Comparison of ENCODE assay signal across 8 cellular contexts in genomic region chr1:110209715-110210603, GRCh38. TPM values are rescaled to one million over a fixed set of nuclear protein-coding genes. Genes with fewer than 3 reads are reported as not detected.
DNase-seq lines count a peak whose midpoint lies in the region; ATAC-seq and TF ChIP-seq lines count a peak whose summit lies in the region.

Gene KCNC4, plus strand, starts transcription at chr1:110210314. Its CDS starts 1,186 bp downstream, at chr1:110211500.

- no peaks in the 10 kb centered on the region for H3K36me3 ChIP-seq in fibroblast of lung (ENCODE audit: control insufficient read depth, insufficient read depth, low read length)
- H3K36me3 ChIP-seq in naive thymus-derived CD4-positive, alpha-beta T cell (ENCODE audit: control insufficient read depth in 2 of 3, insufficient read depth in 3 of 3, low read length in 3 of 3) = no peaks in the 10 kb centered on the region

- TF ChIP-seq CTCF in fibroblast of lung (conservative IDR thresholded peaks at IDR 0.05 in 1 of 2, IDR thresholded peaks at IDR 0.05 in 1 of 2; ENCODE audit: low read depth in 1 of 2, low read length in 2 of 2) = no peak

- no peaks in the 10 kb centered on the region for H3K9me3 Mint-ChIP-seq in activated T-helper 1 cell treated with anti-CD3 and anti-CD28 coated beads, Interleukin-12 subunit alpha, Interleukin-12 subunit beta, Interleukin-2, Interleukin-4 antibody, amounts not matched to agents 30 ng/mL and 10 ng/mL and 1 ng/mL, durations not matched to agents 14 hours and 24 hours and 36 hours
- H3K9me3 Mint-ChIP-seq in naive thymus-derived CD4-positive, alpha-beta T cell = no peaks in the 10 kb centered on the region
- H3K9me3 Mint-ChIP-seq in stimulated activated effector memory CD8-positive, alpha-beta T cell treated with anti-CD3 and anti-CD28 coated beads, Interleukin-12 subunit alpha, Interleukin-12 subunit beta, amount 100 ng/mL, for 72 hours = no peaks in the 10 kb centered on the region

- peaks cover 13% of the 10 kb centered on the region for H3K27me3 Mint-ChIP-seq in activated T-helper 1 cell treated with anti-CD3 and anti-CD28 coated beads, Interleukin-12 subunit alpha, Interleukin-12 subunit beta, Interleukin-2, Interleukin-4 antibody, amounts not matched to agents 30 ng/mL and 10 ng/mL and 1 ng/mL, durations not matched to agents 14 hours and 24 hours and 36 hours (ENCODE audit: insufficient read depth)
- H3K27me3 Mint-ChIP-seq in naive thymus-derived CD4-positive, alpha-beta T cell = peaks cover 0 to 16% (median 0%) of the 10 kb centered on the region in 5 donors

- peak within 1 kb of the TSS; percentile 36 for H3K9ac ChIP-seq in fibroblast of lung (ENCODE audit: insufficient read depth, low read length)

- H3K27me3 ChIP-seq in fibroblast of lung (ENCODE audit: control insufficient read depth, insufficient read depth, low read length) = peaks cover 26% of the 10 kb centered on the region
- no peaks in the 10 kb centered on the region for H3K27me3 ChIP-seq in naive thymus-derived CD4-positive, alpha-beta T cell (ENCODE audit: control insufficient read depth in 2 of 2, insufficient read depth in 2 of 2, low read length in 2 of 2)

- intact Hi-C loops in activated T-helper 1 cell treated with anti-CD3 and anti-CD28 coated beads, Interleukin-12 subunit alpha, Interleukin-12 subunit beta, Interleukin-2, Interleukin-4 antibody, amounts not matched to agents 30 ng/mL and 10 ng/mL and 1 ng/mL, durations not matched to agents 14 hours and 24 hours and 36 hours (cut with micrococcal nuclease) = loop anchor here (1.0 to 5.0 kb wide), 3 partner anchors 128 to 662 kb away; partner anchors contain the start of gene CD53
- intact Hi-C loops in naive thymus-derived CD4-positive, alpha-beta T cell (cut with micrococcal nuclease) = loop anchor here (1.0 to 10.0 kb wide), 15 partner anchors 37 to 1265 kb away; partner anchors contain the start of genes ATXN7L2 (in 2 of the 2), STRIP1 (in 2 of the 2), C1orf162 (in 1 of the 2) and GNAI3 (in 1 of the 2)

- peak within 1 kb of the TSS; percentile 87 for H3K27ac Mint-ChIP-seq in activated T-helper 1 cell treated with anti-CD3 and anti-CD28 coated beads, Interleukin-12 subunit alpha, Interleukin-12 subunit beta, Interleukin-2, Interleukin-4 antibody, amounts not matched to agents 30 ng/mL and 10 ng/mL and 1 ng/mL, durations not matched to agents 14 hours and 24 hours and 36 hours
- peak within 1 kb of the TSS; percentile 88 to 98 (median 95) for H3K27ac Mint-ChIP-seq in naive thymus-derived CD4-positive, alpha-beta T cell
- peak within 1 kb of the TSS; percentile 94 for H3K27ac Mint-ChIP-seq in stimulated activated effector memory CD8-positive, alpha-beta T cell treated with anti-CD3 and anti-CD28 coated beads, Interleukin-12 subunit alpha, Interleukin-12 subunit beta, amount 100 ng/mL, for 72 hours

- H3K27ac ChIP-seq in fibroblast of lung (ENCODE audit: insufficient read depth, low read length) = peak within 1 kb of the TSS; percentile 29
- peak within 1 kb of the TSS; percentile 89 for H3K27ac ChIP-seq in naive thymus-derived CD4-positive, alpha-beta T cell (ENCODE audit: low read depth, low read length)

- peak; percentile 75 for ATAC-seq in GM21528 (IDR thresholded peaks at IDR 0.05; ENCODE audit: low FRiP score, unreplicated experiment)
- ATAC-seq in naive thymus-derived CD4-positive, alpha-beta T cell = peak; percentile 93
- ATAC-seq in stimulated activated effector memory CD8-positive, alpha-beta T cell treated with anti-CD3 and anti-CD28 coated beads, Interleukin-12 subunit alpha, Interleukin-12 subunit beta, amount 100 ng/mL, for 72 hours = peak; percentile 93

- H3K4me2 ChIP-seq in fibroblast of lung (ENCODE audit: extremely low read depth, insufficient read depth, low read length) = peak within 1 kb of the TSS; percentile 75

- CTCF ChIA-PET in naive thymus-derived CD4-positive, alpha-beta T cell (lab: Charles Lee) = interaction anchor here (0.6 to 5.1 kb wide), 9 partner anchors 13 to 556 kb away, joined by 3 to 252 read pairs (median 7); partner anchors contain the start of gene RBM15

- H2AFZ ChIP-seq in fibroblast of lung (ENCODE audit: low read length) = peak within 1 kb of the TSS; percentile 77

- no peaks in the 10 kb centered on the region for H3K36me3 Mint-ChIP-seq in activated T-helper 1 cell treated with anti-CD3 and anti-CD28 coated beads, Interleukin-12 subunit alpha, Interleukin-12 subunit beta, Interleukin-2, Interleukin-4 antibody, amounts not matched to agents 30 ng/mL and 10 ng/mL and 1 ng/mL, durations not matched to agents 14 hours and 24 hours and 36 hours (ENCODE audit: low read depth)
- peaks cover 0 to 4% (median 0%) of the 10 kb centered on the region in 5 donors for H3K36me3 Mint-ChIP-seq in naive thymus-derived CD4-positive, alpha-beta T cell
- H3K36me3 Mint-ChIP-seq in stimulated activated effector memory CD8-positive, alpha-beta T cell treated with anti-CD3 and anti-CD28 coated beads, Interleukin-12 subunit alpha, Interleukin-12 subunit beta, amount 100 ng/mL, for 72 hours = peaks cover 12% of the 10 kb centered on the region

- DNase-seq in DMS 273 (lab: John Stamatoyannopoulos, UW; ENCODE audit: unreplicated experiment) (peak; percentile 92), HuH-7.5 (ENCODE audit: low spot score) (peak; percentile 90), RPMI7951 (ENCODE audit: low read depth) (peak; percentile 85), fibroblast of lung (ENCODE audit: low read depth in 2 of 2) (peak; percentile 77 to 85)
- peak; percentile 88 for DNase-seq in activated T-helper 1 cell treated with anti-CD3 and anti-CD28 coated beads, Interleukin-12 subunit alpha, Interleukin-12 subunit beta, Interleukin-2, Interleukin-4 antibody, amounts not matched to agents 30 ng/mL and 10 ng/mL and 1 ng/mL, durations not matched to agents 14 hours and 24 hours and 36 hours (ENCODE audit: low spot score)
- DNase-seq in naive thymus-derived CD4-positive, alpha-beta T cell = peak; percentile 80 to 93 (median 91)
- DNase-seq in stimulated activated effector memory CD8-positive, alpha-beta T cell treated with anti-CD3 and anti-CD28 coated beads, Interleukin-12 subunit alpha, Interleukin-12 subunit beta, amount 100 ng/mL, for 72 hours (ENCODE audit: low spot score in 2 of 2) = peak; percentile 71 to 89

- H3K4me1 ChIP-seq in fibroblast of lung (ENCODE audit: control insufficient read depth, extremely low read depth, insufficient read depth, low read length) = peaks cover 2% of the 10 kb centered on the region
- H3K4me1 ChIP-seq in naive thymus-derived CD4-positive, alpha-beta T cell (ENCODE audit: control insufficient read depth in 2 of 2, insufficient read depth in 2 of 2, low read length in 2 of 2) = peaks cover 7 to 20% of the 10 kb centered on the region in 2 donors

- peak within 1 kb of the TSS; percentile 31 to 63 (median 48) for H3K4me3 ChIP-seq in fibroblast of lung (replicated peaks in 1 of 4; ENCODE audit: control extremely low read depth in 1 of 4, insufficient read depth in 1 of 4, low read depth in 3 of 4, low read length in 4 of 4)
- peak within 1 kb of the TSS; percentile 72 for H3K4me3 ChIP-seq in naive thymus-derived CD4-positive, alpha-beta T cell (ENCODE audit: low read length)

- no peaks in the 10 kb centered on the region for H3K9me3 ChIP-seq in fibroblast of lung (ENCODE audit: control insufficient read depth, insufficient read depth, low read depth, low read length)
- H3K9me3 ChIP-seq in naive thymus-derived CD4-positive, alpha-beta T cell (ENCODE audit: control insufficient read depth in 2 of 3, low read length in 3 of 3) = no peaks in the 10 kb centered on the region

- no peaks in the 10 kb centered on the region for H4K20me1 ChIP-seq in fibroblast of lung (ENCODE audit: control insufficient read depth, extremely low read depth, insufficient read depth, low read length)

- peak within 1 kb of the TSS; percentile 88 for H3K4me3 Mint-ChIP-seq in activated T-helper 1 cell treated with anti-CD3 and anti-CD28 coated beads, Interleukin-12 subunit alpha, Interleukin-12 subunit beta, Interleukin-2, Interleukin-4 antibody, amounts not matched to agents 30 ng/mL and 10 ng/mL and 1 ng/mL, durations not matched to agents 14 hours and 24 hours and 36 hours
- H3K4me3 Mint-ChIP-seq in naive thymus-derived CD4-positive, alpha-beta T cell = peak within 1 kb of the TSS; percentile 86 to 94 (median 88)
- peak within 1 kb of the TSS; percentile 88 for H3K4me3 Mint-ChIP-seq in stimulated activated effector memory CD8-positive, alpha-beta T cell treated with anti-CD3 and anti-CD28 coated beads, Interleukin-12 subunit alpha, Interleukin-12 subunit beta, amount 100 ng/mL, for 72 hours

- POLR2A ChIA-PET in naive thymus-derived CD4-positive, alpha-beta T cell (lab: Charles Lee) = interaction anchor here (0.6 to 7.7 kb wide), 13 partner anchors 100 to 1248 kb away, joined by 3 to 118 read pairs (median 6); partner anchors contain the start of genes ATXN7L2, RBM15 and STRIP1

- H3K79me2 ChIP-seq in fibroblast of lung (ENCODE audit: control insufficient read depth, insufficient read depth, low read length) = no peaks in the 10 kb centered on the region

- H3K4me1 Mint-ChIP-seq in activated T-helper 1 cell treated with anti-CD3 and anti-CD28 coated beads, Interleukin-12 subunit alpha, Interleukin-12 subunit beta, Interleukin-2, Interleukin-4 antibody, amounts not matched to agents 30 ng/mL and 10 ng/mL and 1 ng/mL, durations not matched to agents 14 hours and 24 hours and 36 hours (ENCODE audit: low read depth) = peaks cover 40% of the 10 kb centered on the region
- H3K4me1 Mint-ChIP-seq in naive thymus-derived CD4-positive, alpha-beta T cell = peaks cover 31 to 61% (median 42%) of the 10 kb centered on the region in 7 donors
- H3K4me1 Mint-ChIP-seq in stimulated activated effector memory CD8-positive, alpha-beta T cell treated with anti-CD3 and anti-CD28 coated beads, Interleukin-12 subunit alpha, Interleukin-12 subunit beta, amount 100 ng/mL, for 72 hours = peaks cover 63% of the 10 kb centered on the region

RNA-seq across cellular contexts. Expression of gene KCNC4, which starts in this region (rescaled TPM):
- total RNA-seq in RPMI7951 (2014; rRNA removed; shearing (Covaris generic)) = 0.84 and 2.0 TPM in 2 replicates
- total RNA-seq in activated T-helper 1 cell treated with anti-CD3 and anti-CD28 coated beads, Interleukin-12 subunit alpha, Interleukin-12 subunit beta, Interleukin-2, Interleukin-4 antibody, amounts not matched to agents 30 ng/mL and 10 ng/mL and 1 ng/mL, durations not matched to agents 14 hours and 24 hours and 36 hours = 11.8 and 14.3 TPM in 2 replicates
- total RNA-seq in fibroblast of lung = 0.51 and 0.66 TPM in 2 replicates
- 0.76 and 1.6 TPM in 2 replicates for polyA plus RNA-seq in fibroblast of lung
- polyA plus RNA-seq in fibroblast of lung (2012) = 1.2 and 2.4 TPM in 2 replicates
- polyA minus RNA-seq in fibroblast of lung (ENCODE audit: low replicate concordance) = 1.4 and 6.2 TPM in 2 replicates
- total RNA-seq in naive thymus-derived CD4-positive, alpha-beta T cell = 10 to 100 TPM in 4 of 5 experiments, 1 to 10 TPM in 1; 5.8 to 18.2 (median 12.4) TPM
- polyA plus RNA-seq in naive thymus-derived CD4-positive, alpha-beta T cell = 1 to 10 TPM; 1.6 to 2.1 TPM

Comparison
In these comparisons a context has a peak if more than half of its experiments do, and no peak if none do; other contexts are left out.
1. Peak in every context shown above with its lines: DNase-seq, ATAC-seq, H3K4me3 ChIP-seq and H3K27ac ChIP-seq.